Comparison of ENCODE assay signal across 16 cellular contexts in genomic region chr11:22668005-22668796, GRCh38. TPM values are rescaled to one million over a fixed set of nuclear protein-coding genes. Genes with fewer than 3 reads are reported as not detected.
A peak's percentile ranks its signal among the peaks of the same experiment; 100 is the strongest.
DNase-seq lines count a peak whose midpoint lies in the region; ATAC-seq, FAIRE-seq and TF ChIP-seq lines count a peak whose summit lies in the region.
"Had no signal": no experiment of that assay in that cellular context is flagged by ENCODE, and none has a peak within 500 bp of the region (broad histone marks: within the 10 kb centered on the region; RNA-seq: fewer than 3 reads in every experiment).

No MANE protein-coding gene starts in this region.

- ATAC-seq in A549, result peak; percentile 34 to 42; a peak in 2 of 6 replicates
- ATAC-seq in GM19023 (IDR thresholded peaks at IDR 0.05; ENCODE audit: unreplicated experiment), result peak; percentile 32
- peak; percentile 28 for ATAC-seq in HG02840 (IDR thresholded peaks at IDR 0.05; ENCODE audit: low FRiP score, unreplicated experiment)
- ATAC-seq in body of pancreas, result no peak
- no peak for ATAC-seq in GM21619 (IDR thresholded peaks at IDR 0.05; ENCODE audit: unreplicated experiment)
- no peak for ATAC-seq in activated CD8-positive, alpha-beta T cell treated with anti-CD3 and anti-CD28 coated beads, Interleukin-2, amount 10 ng/mL, durations not matched to agents 7 days and 5 days
- no peak for ATAC-seq in HG03159 (IDR thresholded peaks at IDR 0.05; ENCODE audit: unreplicated experiment)

- no peak overlapping the region for H3K4me2 ChIP-seq in A549

- no peak for TF ChIP-seq EP300 in A549 (IDR thresholded peaks at IDR 0.05)

- TF ChIP-seq POLR2A in A549 (IDR thresholded peaks at IDR 0.05; ENCODE audit: low read length), result no peak
- no peak for TF ChIP-seq POLR2A in body of pancreas (IDR thresholded peaks at IDR 0.05)

- H3K9me3 ChIP-seq in A549 (no peaks in the 10 kb centered on the region), body of pancreas (no peaks in the 10 kb centered on the region)
- H3K9me3 ChIP-seq: uterus had no signal

- intact Hi-C loops in body of pancreas (cut with DNase I), result no loop called here

- no peak for TF ChIP-seq RAD21 in A549 (conservative IDR thresholded peaks at IDR 0.05 in 1 of 2, IDR thresholded peaks at IDR 0.05 in 1 of 2)

- no peaks in the 10 kb centered on the region for H3K9me3 Mint-ChIP-seq in activated CD8-positive, alpha-beta T cell treated with anti-CD3 and anti-CD28 coated beads, Interleukin-2, amount 10 ng/mL, durations not matched to agents 7 days and 5 days (ENCODE audit: insufficient read depth)
- H3K9me3 Mint-ChIP-seq: activated naive CD4-positive, alpha-beta T cell treated with anti-CD3 and anti-CD28 coated beads, Interleukin-2, amount 50 U/mL, for 24 hours had no signal

- no peak for FAIRE-seq in A549 (lab: Jason Lieb, UNC)
- FAIRE-seq: GM12892 had no signal

- DNase-seq in A549 (ENCODE audit: low read depth in 1 of 2, low spot score in 1 of 2) (no peak), body of pancreas (no peak), D341Med (ENCODE audit: low spot score) (no peak)
- DNase-seq in activated CD8-positive, alpha-beta T cell treated with anti-CD3 and anti-CD28 coated beads, Interleukin-2, amount 10 ng/mL, durations not matched to agents 7 days and 5 days, result no peak
- DNase-seq: activated CD8-positive, alpha-beta memory T cell treated with anti-CD3 and anti-CD28 coated beads for 24 hours; DMS153; erythroblast; nucleus accumbens; stimulated activated CD4-positive, alpha-beta T cell treated with anti-CD3 and anti-CD28 coated beads, Interleukin-15, amount 100 ng/mL, for 24 hours; uterus had no signal

- H3K27ac Mint-ChIP-seq in activated CD8-positive, alpha-beta T cell treated with anti-CD3 and anti-CD28 coated beads, Interleukin-2, amount 10 ng/mL, durations not matched to agents 7 days and 5 days, result no peak overlapping the region
- H3K27ac Mint-ChIP-seq: activated naive CD4-positive, alpha-beta T cell treated with anti-CD3 and anti-CD28 coated beads, Interleukin-2, amount 50 U/mL, for 24 hours had no signal

- TF ChIP-seq CTCF in A549 (IDR thresholded peaks at IDR 0.05), result no peak
- no peak for TF ChIP-seq CTCF in body of pancreas (IDR thresholded peaks at IDR 0.05)

- H3K36me3 Mint-ChIP-seq in activated CD8-positive, alpha-beta T cell treated with anti-CD3 and anti-CD28 coated beads, Interleukin-2, amount 10 ng/mL, durations not matched to agents 7 days and 5 days (ENCODE audit: low read depth), result no peaks in the 10 kb centered on the region
- H3K36me3 Mint-ChIP-seq: activated naive CD4-positive, alpha-beta T cell treated with anti-CD3 and anti-CD28 coated beads, Interleukin-2, amount 50 U/mL, for 24 hours had no signal

- 13% methylated on average over 3 of the region's 3 CpGs for WGBS in A549 (ENCODE audit: missing lambda C conversion rate)
- WGBS in body of pancreas, 2 donors, result 15% methylated on average over 3 of the region's 3 CpGs

- no peaks in the 10 kb centered on the region for H3K36me3 ChIP-seq in body of pancreas (replicated peaks in 1 of 2; ENCODE audit: insufficient read depth in 1 of 2, low read depth in 2 of 2)
- H3K36me3 ChIP-seq: uterus had no signal

- H3K4me3 ChIP-seq in A549, result no peak overlapping the region
- H3K4me3 ChIP-seq in body of pancreas, result no peak overlapping the region
- H3K4me3 ChIP-seq: uterus had no signal

- peaks cover 39% of the 10 kb centered on the region for H3K27me3 Mint-ChIP-seq in activated CD8-positive, alpha-beta T cell treated with anti-CD3 and anti-CD28 coated beads, Interleukin-2, amount 10 ng/mL, durations not matched to agents 7 days and 5 days (ENCODE audit: low read depth)

- H3K4me1 Mint-ChIP-seq in activated CD8-positive, alpha-beta T cell treated with anti-CD3 and anti-CD28 coated beads, Interleukin-2, amount 10 ng/mL, durations not matched to agents 7 days and 5 days (ENCODE audit: low read depth), result peaks cover 5% of the 10 kb centered on the region

- POLR2A ChIA-PET in A549 (lab: Yijun Ruan, JAX), result no interaction called here
- POLR2A ChIA-PET in activated CD8-positive, alpha-beta T cell treated with anti-CD3 and anti-CD28 coated beads, Interleukin-2, amount 10 ng/mL, durations not matched to agents 7 days and 5 days (lab: Charles Lee), result no interaction called here

- peaks cover 2% of the 10 kb centered on the region; the same call in 1 of the 3 replicates for H3K4me1 ChIP-seq in A549
- peaks cover 38% of the 10 kb centered on the region for H3K4me1 ChIP-seq in body of pancreas
- H3K4me1 ChIP-seq: uterus had no signal

- H3K27ac ChIP-seq in A549 (no peak overlapping the region), body of pancreas (peak overlapping the region; percentile 48 to 92 (median 90))
- H3K27ac ChIP-seq: uterus had no signal

- H3K4me3 Mint-ChIP-seq in activated CD8-positive, alpha-beta T cell treated with anti-CD3 and anti-CD28 coated beads, Interleukin-2, amount 10 ng/mL, durations not matched to agents 7 days and 5 days, result no peak overlapping the region
- H3K4me3 Mint-ChIP-seq: activated naive CD4-positive, alpha-beta T cell treated with anti-CD3 and anti-CD28 coated beads, Interleukin-2, amount 50 U/mL, for 24 hours had no signal

- CTCF ChIA-PET in A549 (lab: Yijun Ruan, JAX), result no interaction called here
- CTCF ChIA-PET in activated CD8-positive, alpha-beta T cell treated with anti-CD3 and anti-CD28 coated beads, Interleukin-2, amount 10 ng/mL, durations not matched to agents 7 days and 5 days (lab: Charles Lee), result no interaction called here

- no peaks in the 10 kb centered on the region for H3K27me3 ChIP-seq in body of pancreas
- H3K27me3 ChIP-seq: uterus had no signal

TF ChIP-seq in A549, 52 proteins besides CTCF, POLR2A, EP300 and RAD21:
- TF ChIP-seq CHD4 (IDR thresholded peaks at IDR 0.05; ENCODE audit: borderline replicate concordance) (no peak), ELK1 (IDR thresholded peaks at IDR 0.05; ENCODE audit: low read depth, low read length) (no peak), GATA3 (IDR thresholded peaks at IDR 0.05; ENCODE audit: borderline replicate concordance) (no peak), HDAC2 (IDR thresholded peaks at IDR 0.05) (no peak), EHMT2 (IDR thresholded peaks at IDR 0.05; ENCODE audit: low read depth) (no peak), RARB (CRISPR knock-in tag; IDR thresholded peaks at IDR 0.05) (no peak), ZNF302 (CRISPR knock-in tag; IDR thresholded peaks at IDR 0.05) (no peak), TP53 (CRISPR knock-in tag; IDR thresholded peaks at IDR 0.05) (no peak), PBX3 (IDR thresholded peaks at IDR 0.05) (no peak), BCL3 (IDR thresholded peaks at IDR 0.05) (no peak), CBX2 (IDR thresholded peaks at IDR 0.05; ENCODE audit: borderline replicate concordance, low read depth) (no peak)

RNA-seq across cellular contexts. Expression of gene GAS2, which starts 1.8 kb away (rescaled TPM):
- polyA plus RNA-seq in A549 (2011; rRNA removed) (1.0 and 1.1 TPM in 2 replicates), A549 (2017; fragmentation: RNase III; extraction: RNeasy Plus Mini Kit Qiagen cat#74134 plus additional on column Dnase treatment) (0.72 to 0.95 TPM (median 0.84 TPM) in 3 replicates)
- polyA plus RNA-seq in A549 (2012; cell fraction: cytosol; rRNA removed), result 1.1 and 1.2 TPM in 2 replicates
- polyA plus RNA-seq in A549 (2012; cell fraction: nucleus; rRNA removed), result 0.86 and 1.1 TPM in 2 replicates
- 0.39 and 1.2 TPM in 2 replicates for polyA minus RNA-seq in A549 (2011; rRNA and poly(A)+ RNA removed)
- total RNA-seq in body of pancreas, result 10 to 100 TPM; 13.2 to 24.6 TPM
- total RNA-seq in activated CD8-positive, alpha-beta T cell treated with anti-CD3 and anti-CD28 coated beads, Interleukin-2, amount 10 ng/mL, durations not matched to agents 7 days and 5 days, result 1 to 10 TPM in 1 of 2 experiments, under 1 TPM in 1; 0.89 to 1.5 TPM

RNA-seq across cellular contexts. Expression of gene FANCF, which starts 42.6 kb away (rescaled TPM):
- 10.2 and 11.1 TPM in 2 replicates for polyA plus RNA-seq in A549 (2011; rRNA removed)
- 2.8 and 4.0 TPM in 2 replicates for polyA plus RNA-seq in A549 (2012; cell fraction: cytosol; rRNA removed)
- polyA plus RNA-seq in A549 (2012; cell fraction: nucleus; rRNA removed), result 2.9 and 3.1 TPM in 2 replicates
- polyA plus RNA-seq in A549 (2017; fragmentation: RNase III; extraction: RNeasy Plus Mini Kit Qiagen cat#74134 plus additional on column Dnase treatment), result 8.9 to 10.9 TPM (median 10.3 TPM) in 3 replicates
- polyA minus RNA-seq in A549 (2011; rRNA and poly(A)+ RNA removed), result 5.2 TPM in 2 replicates
- 10 to 100 TPM in 1 of 2 donors, 1 to 10 TPM in 1; 9.6 to 10.9 TPM for total RNA-seq in body of pancreas
- 10 to 100 TPM; 14.6 to 14.7 TPM for total RNA-seq in activated CD8-positive, alpha-beta T cell treated with anti-CD3 and anti-CD28 coated beads, Interleukin-2, amount 10 ng/mL, durations not matched to agents 7 days and 5 days

Comparison
In these comparisons a context has a peak if more than half of its experiments do, and no peak if none do; other contexts are left out.
1. ATAC-seq: peak in A549 (2 of 2), GM19023 (single experiment) and HG02840 (single experiment); none in body of pancreas (single experiment), GM21619 (single experiment), activated CD8-positive, alpha-beta T cell treated with anti-CD3 and anti-CD28 coated beads, Interleukin-2, amount 10 ng/mL, durations not matched to agents 7 days and 5 days (single experiment) and HG03159 (single experiment).
2. H3K27ac ChIP-seq: peak in body of pancreas (4 of 4); none in A549 (0 of 2).
3. RNA of gene GAS2, which starts 1.8 kb away (total RNA-seq): 13.2 to 24.6 TPM in body of pancreas; 0.89 to 1.5 TPM in activated CD8-positive, alpha-beta T cell treated with anti-CD3 and anti-CD28 coated beads, Interleukin-2, amount 10 ng/mL, durations not matched to agents 7 days and 5 days; every median in the first group is over 4 times any median in the second.